In genomic region chr2:43595603-43596412, GRCh38 we compare ENCODE assay signal across 1 cellular context.
TF ChIP-seq lines count a peak whose summit lies in the region.

TSS of gene THADA (minus strand) at chr2:43596038. CDS start at chr2:43592392, 3,646 bp downstream.

TF ChIP-seq in K562, 482 proteins besides CTCF, POLR2A, EP300 and RAD21 (continued from another document and continues in another):
- TF ChIP-seq POLR2H (tag; IDR thresholded peaks at IDR 0.05; ENCODE audit: low read depth) = peak; percentile 97
- TF ChIP-seq ZBTB12 (CRISPR knock-in tag; IDR thresholded peaks at IDR 0.05) = peak; percentile 88
- peak; percentile 62 for TF ChIP-seq FOSL1 (tag; conservative IDR thresholded peaks at IDR 0.05)
- peak; percentile 86 for TF ChIP-seq CXXC5 (CRISPR knock-in tag; IDR thresholded peaks at IDR 0.05)
- TF ChIP-seq TAF7 (tag; IDR thresholded peaks at IDR 0.05) = peak; percentile 86
- peak; percentile 80 for TF ChIP-seq JUND (IDR thresholded peaks at IDR 0.05; ENCODE audit: borderline replicate concordance, low read depth, low read length)
- peak; percentile 85; the same call in 2 of the 3 replicates for TF ChIP-seq JUND (tag; IDR thresholded peaks at IDR 0.05; ENCODE audit: borderline replicate concordance, low read depth, low read length)
- TF ChIP-seq ZNF384 (IDR thresholded peaks at IDR 0.05; ENCODE audit: low read depth, low read length) = 0 out of 2 replicates have a peak, but pooled peaks have one; percentile 12
- 0 out of 2 replicates have a peak, but pooled peaks have one; percentile 49 for TF ChIP-seq ZKSCAN8 (CRISPR knock-in tag; IDR thresholded peaks at IDR 0.05)
- peak in 1 of 2 experiments; percentile 14; a peak in 1 of 4 replicates for TF ChIP-seq UBTF (IDR thresholded peaks at IDR 0.05; ENCODE audit: borderline replicate concordance in 1 of 2, low read depth in 2 of 2, low read length in 2 of 2)
- peak; percentile 88 for TF ChIP-seq GTF2F1 (IDR thresholded peaks at IDR 0.05; ENCODE audit: low read depth, low read length)
- TF ChIP-seq RNF2 (IDR thresholded peaks at IDR 0.05) = peak; percentile 20; the same call in 1 of the 2 replicates
- TF ChIP-seq MEF2D (tag; conservative IDR thresholded peaks at IDR 0.05; ENCODE audit: low read depth) = no peak
- peak; percentile 96 for TF ChIP-seq POLR2G (IDR thresholded peaks at IDR 0.05; ENCODE audit: low read depth, low read length)
- peak; percentile 47; the same call in 1 of the 2 replicates for TF ChIP-seq CREB3 (tag; conservative IDR thresholded peaks at IDR 0.05; ENCODE audit: low read depth)
- peak; percentile 5 for TF ChIP-seq SMAD1 (IDR thresholded peaks at IDR 0.05; ENCODE audit: low read depth, low read length, partially characterized antibody)
- peak; percentile 94 for TF ChIP-seq KHSRP (IDR thresholded peaks at IDR 0.05)
- TF ChIP-seq CC2D1A (IDR thresholded peaks at IDR 0.05) = peak; percentile 56; the same call in 1 of the 2 replicates
- TF ChIP-seq SAP30 (IDR thresholded peaks at IDR 0.05; ENCODE audit: borderline replicate concordance, insufficient read depth, low read depth, low read length, poor library complexity, severe bottlenecking) = peak; percentile 98
- TF ChIP-seq PYGO2 (tag; IDR thresholded peaks at IDR 0.05) = peak; percentile 52; the same call in 1 of the 2 replicates
- peak; percentile 87 for TF ChIP-seq GTF2B (IDR thresholded peaks at IDR 0.05; ENCODE audit: extremely low read depth, insufficient read length)
- 0 out of 4 replicates have a peak, but pooled peaks of 1 of the 2 experiments have one; percentile 51 for TF ChIP-seq BCLAF1 (IDR thresholded peaks at IDR 0.05; ENCODE audit: borderline replicate concordance in 1 of 2, control insufficient read depth in 1 of 2, low read depth in 2 of 2, low read length in 1 of 2)
- peak; percentile 94 for TF ChIP-seq RFX1 (IDR thresholded peaks at IDR 0.05)
- peak; percentile 99 for TF ChIP-seq MXI1 (IDR thresholded peaks at IDR 0.05; ENCODE audit: low read depth, low read length)
- TF ChIP-seq HDAC6 (IDR thresholded peaks at IDR 0.05; ENCODE audit: low read depth, low read length) = no peak
- peak; percentile 77 for TF ChIP-seq ZNF592 (IDR thresholded peaks at IDR 0.05)
- peak; percentile 18; the same call in 1 of the 2 replicates for TF ChIP-seq TCF7 (IDR thresholded peaks at IDR 0.05; ENCODE audit: borderline replicate concordance)
- peak; percentile 82 for TF ChIP-seq HMGN3 (IDR thresholded peaks at IDR 0.05; ENCODE audit: borderline replicate concordance, extremely low read depth, insufficient read length, low read depth, low read length)
- TF ChIP-seq ZNF766 (CRISPR knock-in tag; conservative IDR thresholded peaks at IDR 0.05) = peak; percentile 23; the same call in 1 of the 2 replicates
- TF ChIP-seq HBP1 (CRISPR knock-in tag; IDR thresholded peaks at IDR 0.05) = peak; percentile 79
- peak; percentile 72; the same call in 1 of the 2 replicates for TF ChIP-seq SIN3B (IDR thresholded peaks at IDR 0.05; ENCODE audit: low read depth)
- peak; percentile 94 for TF ChIP-seq GABPB1 (CRISPR knock-in tag; IDR thresholded peaks at IDR 0.05)
- TF ChIP-seq NUFIP1 (IDR thresholded peaks at IDR 0.05; ENCODE audit: partially characterized antibody) = no peak
- peak; percentile 61 for TF ChIP-seq BRD9 (IDR thresholded peaks at IDR 0.05; ENCODE audit: low read depth, partially characterized antibody)
- TF ChIP-seq DNMT1 (IDR thresholded peaks at IDR 0.05) = no peak
- TF ChIP-seq EP400 (IDR thresholded peaks at IDR 0.05) = peak; percentile 96
- peak; percentile 66; the same call in 1 of the 2 replicates for TF ChIP-seq MYBL2 (IDR thresholded peaks at IDR 0.05; ENCODE audit: low read depth)
- TF ChIP-seq MYBL2 (CRISPR knock-in tag; IDR thresholded peaks at IDR 0.05; ENCODE audit: borderline replicate concordance) = no peak
- TF ChIP-seq ZNF699 (CRISPR knock-in tag; IDR thresholded peaks at IDR 0.05; ENCODE audit: insufficient replicate concordance) = no peak
- TF ChIP-seq NEUROD1 (IDR thresholded peaks at IDR 0.05; ENCODE audit: borderline replicate concordance, low read depth, low read length, partially characterized antibody) = peak; percentile 65
- peak; percentile 99 for TF ChIP-seq ZFX (CRISPR knock-in tag; IDR thresholded peaks at IDR 0.05)
- 0 out of 2 replicates have a peak, but pooled peaks have one; percentile 49 for TF ChIP-seq ZNF197 (CRISPR knock-in tag; IDR thresholded peaks at IDR 0.05; ENCODE audit: low read depth)
- no peak for TF ChIP-seq POLR3A (IDR thresholded peaks at IDR 0.05; ENCODE audit: borderline replicate concordance, extremely low read depth, insufficient read depth, insufficient read length)
- peak; percentile 89; the same call in 1 of the 2 replicates for TF ChIP-seq BRD4 (IDR thresholded peaks at IDR 0.05)
- TF ChIP-seq ETS2 (tag; IDR thresholded peaks at IDR 0.05; ENCODE audit: borderline replicate concordance, poor library complexity, severe bottlenecking) = no peak
- peak in 1 of 2 experiments; percentile 44; a peak in 1 of 4 replicates for TF ChIP-seq MLLT1 (IDR thresholded peaks at IDR 0.05)
- TF ChIP-seq HCFC1 (IDR thresholded peaks at IDR 0.05; ENCODE audit: low read depth, low read length) = peak; percentile 74
- TF ChIP-seq SNIP1 (IDR thresholded peaks at IDR 0.05; ENCODE audit: low read depth) = no peak
- peak; percentile 37 to 98; a peak in 3 of 4 replicates for TF ChIP-seq HDAC1 (IDR thresholded peaks at IDR 0.05)
- TF ChIP-seq MCM5 (IDR thresholded peaks at IDR 0.05; ENCODE audit: low read depth) = no peak
- peak; percentile 65 to 66; a peak in 2 of 4 replicates for TF ChIP-seq FOXK2 (conservative IDR thresholded peaks at IDR 0.05 in 1 of 2, IDR thresholded peaks at IDR 0.05 in 1 of 2; ENCODE audit: low read depth in 2 of 2)
